ENCODE assay signal across 9 cellular contexts in genomic region chr21:29235714-29236197, GRCh38.
DNase-seq lines count a peak whose midpoint lies in the region; ATAC-seq and TF ChIP-seq lines count a peak whose summit lies in the region.
"Had no signal": no experiment of that assay in that cellular context is flagged by ENCODE, and none has a peak within 500 bp of the region (broad histone marks: within the 10 kb centered on the region; RNA-seq: fewer than 3 reads in every experiment).

No MANE protein-coding gene starts in this region.

- H3K27me3 Mint-ChIP-seq in IgD-negative memory B cell = no peaks in the 10 kb centered on the region
- peaks cover 15% of the 10 kb centered on the region for H3K27me3 Mint-ChIP-seq in stimulated activated naive CD8-positive, alpha-beta T cell treated with anti-CD3 and anti-CD28 coated beads, Interleukin-15, amount 100 ng/mL, for 72 hours
- H3K27me3 Mint-ChIP-seq in CD4-positive, alpha-beta T cell = peaks cover 6% of the 10 kb centered on the region

- H3K9me3 ChIP-seq in CD4-positive, alpha-beta T cell (ENCODE audit: control insufficient read depth, low read length) = no peaks in the 10 kb centered on the region

- intact Hi-C loops in CD4-positive, alpha-beta T cell (cut with DNase I, micrococcal nuclease) = no loop called here

- no peak for TF ChIP-seq CTCF in CD4-positive, alpha-beta T cell (IDR thresholded peaks at IDR 0.05)

- H3K4me3 Mint-ChIP-seq in IgD-negative memory B cell = peak overlapping the region; percentile 11 to 49 (median 32)
- H3K4me3 Mint-ChIP-seq in stimulated activated naive CD8-positive, alpha-beta T cell treated with anti-CD3 and anti-CD28 coated beads, Interleukin-15, amount 100 ng/mL, for 72 hours = peak overlapping the region; percentile 14 to 46
- H3K4me3 Mint-ChIP-seq in CD4-positive, alpha-beta T cell = no peak overlapping the region

- POLR2A ChIA-PET in CD4-positive, alpha-beta T cell (lab: Charles Lee) = no interaction called here

- peaks cover 0 to 1% (median 0%) of the 10 kb centered on the region in 3 donors for H3K9me3 Mint-ChIP-seq in IgD-negative memory B cell
- H3K9me3 Mint-ChIP-seq in stimulated activated naive CD8-positive, alpha-beta T cell treated with anti-CD3 and anti-CD28 coated beads, Interleukin-15, amount 100 ng/mL, for 72 hours = no peaks in the 10 kb centered on the region
- H3K9me3 Mint-ChIP-seq in CD4-positive, alpha-beta T cell = no peaks in the 10 kb centered on the region

- H3K27me3 ChIP-seq in CD4-positive, alpha-beta T cell (ENCODE audit: control insufficient read depth, insufficient read depth, low read length) = no peaks in the 10 kb centered on the region

- DNase-seq in activated CD4-positive, CD25-positive, alpha-beta regulatory T cell (lab: John Stamatoyannopoulos, UW) = no peak
- DNase-seq in stimulated activated naive CD8-positive, alpha-beta T cell treated with anti-CD3 and anti-CD28 coated beads, Interleukin-15, amount 100 ng/mL, for 72 hours = peak in 1 of 2 donors; percentile 53
- no peak for DNase-seq in NCI-H1436 treated with DMSO at 0.1 percent for 48 hours (lab: John Stamatoyannopoulos, UW)
- DNase-seq in NCI-H446 (lab: John Stamatoyannopoulos, UW) = no peak
- no peak for DNase-seq in CD4-positive, alpha-beta T cell
- DNase-seq: activated T-cell treated with anti-CD3 and anti-CD28 coated beads, Interleukin-2, amount 50 U/mL, for 1 hour had no signal

- H3K4me1 Mint-ChIP-seq in IgD-negative memory B cell = peaks cover 42 to 56% (median 48%) of the 10 kb centered on the region in 3 donors
- peaks cover 58% of the 10 kb centered on the region for H3K4me1 Mint-ChIP-seq in stimulated activated naive CD8-positive, alpha-beta T cell treated with anti-CD3 and anti-CD28 coated beads, Interleukin-15, amount 100 ng/mL, for 72 hours
- peaks cover 5% of the 10 kb centered on the region for H3K4me1 Mint-ChIP-seq in CD4-positive, alpha-beta T cell (ENCODE audit: low read depth)

- no peaks in the 10 kb centered on the region for H3K36me3 Mint-ChIP-seq in IgD-negative memory B cell
- H3K36me3 Mint-ChIP-seq in CD4-positive, alpha-beta T cell (ENCODE audit: low read depth) = no peaks in the 10 kb centered on the region

- CTCF ChIA-PET in CD4-positive, alpha-beta T cell (lab: Charles Lee) = no interaction called here

- ATAC-seq in activated CD4-positive, CD25-positive, alpha-beta regulatory T cell treated with anti-CD3 and anti-CD28 coated beads, Interleukin-2, amount 50 U/mL, for 24 hours = peak; percentile 45 to 54
- peak; percentile 58 for ATAC-seq in HG02759 (IDR thresholded peaks at IDR 0.05; ENCODE audit: unreplicated experiment)
- ATAC-seq in stimulated activated naive CD8-positive, alpha-beta T cell treated with anti-CD3 and anti-CD28 coated beads, Interleukin-15, amount 100 ng/mL, for 72 hours = peak; percentile 85
- ATAC-seq in CD4-positive, alpha-beta T cell (ENCODE audit: poor library complexity) = no peak

- peak overlapping the region; percentile 4 to 32 (median 15) for H3K27ac Mint-ChIP-seq in IgD-negative memory B cell
- H3K27ac Mint-ChIP-seq in stimulated activated naive CD8-positive, alpha-beta T cell treated with anti-CD3 and anti-CD28 coated beads, Interleukin-15, amount 100 ng/mL, for 72 hours = peak overlapping the region in 1 of 2 donors; percentile 67
- H3K27ac Mint-ChIP-seq in CD4-positive, alpha-beta T cell = no peak overlapping the region

- no peak overlapping the region for H3K27ac ChIP-seq in CD4-positive, alpha-beta T cell (ENCODE audit: low read depth, low read length)
